ENCODE assay signal across 8 cellular contexts in genomic region chr11:104968365-104968855, GRCh38. TPM values are rescaled to one million over a fixed set of nuclear protein-coding genes. Genes with fewer than 3 reads are reported as not detected.
DNase-seq lines count a peak whose midpoint lies in the region; ATAC-seq and TF ChIP-seq lines count a peak whose summit lies in the region.

TSS of gene CASP4 (minus strand) at chr11:104968574. CDS start at chr11:104968525, 49 bp downstream.

- H3K4me3 ChIP-seq in MM.1S (ENCODE audit: low read length) (peak within 1 kb of the TSS; percentile 74), WERI-Rb-1 (ENCODE audit: low read depth, low read length) (peak within 1 kb of the TSS; percentile 33), foreskin fibroblast (ENCODE audit: low read depth in 1 of 2, low read length in 2 of 2) (peak within 1 kb of the TSS; percentile 57 to 72)

- peak within 1 kb of the TSS; percentile 72 for H3K9ac ChIP-seq in MM.1S (ENCODE audit: low read length)

- no peaks in the 10 kb centered on the region for H3K27me3 Mint-ChIP-seq in activated CD8-positive, alpha-beta memory T cell treated with anti-CD3 and anti-CD28 coated beads, Interleukin-2, amount 10 ng/mL, durations not matched to agents 7 days and 5 days
- no peaks in the 10 kb centered on the region; the same call in 1 of the 2 replicates for H3K27me3 Mint-ChIP-seq in HFFc6 (ENCODE audit: insufficient read depth)

- intact Hi-C loops in posterior vena cava (cut with DNase I), result no loop called here

- peak; percentile 88 for ATAC-seq in activated CD8-positive, alpha-beta memory T cell treated with anti-CD3 and anti-CD28 coated beads, Interleukin-2, amount 10 ng/mL, durations not matched to agents 7 days and 5 days

- H3K79me2 ChIP-seq in MM.1S (ENCODE audit: low read length), result peaks cover 41% of the 10 kb centered on the region

- H3K9me2 ChIP-seq in MM.1S (replicated peaks; ENCODE audit: insufficient read depth, low read length), result no peaks in the 10 kb centered on the region

- CTCF ChIA-PET in activated CD8-positive, alpha-beta memory T cell treated with anti-CD3 and anti-CD28 coated beads, Interleukin-2, amount 10 ng/mL, durations not matched to agents 7 days and 5 days (lab: Charles Lee), result interaction anchor here (1.1 to 1.3 kb wide), 3 partner anchors 14 to 34 kb away, joined by 3 to 4 read pairs (median 4); no protein-coding TSS in a partner anchor

- no peaks in the 10 kb centered on the region for H3K27me3 ChIP-seq in MM.1S (replicated peaks; ENCODE audit: insufficient read depth, low read length)
- H3K27me3 ChIP-seq in WERI-Rb-1 (ENCODE audit: insufficient read depth, low read depth, severe bottlenecking), result no peaks in the 10 kb centered on the region

- peaks cover 8% of the 10 kb centered on the region for H3K4me1 ChIP-seq in MM.1S (ENCODE audit: low read length)

- H3K27ac ChIP-seq in MM.1S (ENCODE audit: low read length) (peak within 1 kb of the TSS; percentile 47; the same call in 1 of the 2 replicates), WERI-Rb-1 (no peak within 1 kb of the TSS; the same call in 1 of the 2 replicates)

- no peaks in the 10 kb centered on the region for H4K20me1 ChIP-seq in MM.1S (ENCODE audit: insufficient read depth, low read length)

- H3K36me3 ChIP-seq in MM.1S (replicated peaks; ENCODE audit: insufficient read depth, low read length) (no peaks in the 10 kb centered on the region), WERI-Rb-1 (no peaks in the 10 kb centered on the region)

- no peaks in the 10 kb centered on the region for H3K9me3 ChIP-seq in MM.1S (replicated peaks; ENCODE audit: insufficient read depth, low read length)
- no peaks in the 10 kb centered on the region for H3K9me3 ChIP-seq in WERI-Rb-1 (ENCODE audit: severe bottlenecking)

- H3K4me3 Mint-ChIP-seq in activated CD8-positive, alpha-beta memory T cell treated with anti-CD3 and anti-CD28 coated beads, Interleukin-2, amount 10 ng/mL, durations not matched to agents 7 days and 5 days, result peak within 1 kb of the TSS; percentile 96
- H3K4me3 Mint-ChIP-seq in HFFc6, result peak within 1 kb of the TSS; percentile 93

- DNase-seq in activated CD8-positive, alpha-beta memory T cell treated with anti-CD3 and anti-CD28 coated beads, Interleukin-2, amount 10 ng/mL, durations not matched to agents 7 days and 5 days, result no peak
- DNase-seq in activated CD8-positive, alpha-beta memory T cell treated with anti-CD3 and anti-CD28 coated beads, Interleukin-2, amount 50 U/mL, for 4 hours, result no peak
- peak; percentile 52 for DNase-seq in HFFc6
- peak; percentile 57 for DNase-seq in MM.1S
- DNase-seq in WERI-Rb-1, result no peak
- DNase-seq in foreskin fibroblast, result peak; percentile 80 to 89
- DNase-seq in posterior vena cava (ENCODE audit: low spot score), result no peak
- no peak for DNase-seq in T1000 (lab: John Stamatoyannopoulos, UW)

- H3K4me1 Mint-ChIP-seq in activated CD8-positive, alpha-beta memory T cell treated with anti-CD3 and anti-CD28 coated beads, Interleukin-2, amount 10 ng/mL, durations not matched to agents 7 days and 5 days, result peaks cover 27% of the 10 kb centered on the region
- peaks cover 50% of the 10 kb centered on the region for H3K4me1 Mint-ChIP-seq in HFFc6 (ENCODE audit: low read depth)

- H3K9me3 Mint-ChIP-seq in activated CD8-positive, alpha-beta memory T cell treated with anti-CD3 and anti-CD28 coated beads, Interleukin-2, amount 10 ng/mL, durations not matched to agents 7 days and 5 days (ENCODE audit: low read depth), result peaks cover 12% of the 10 kb centered on the region
- peaks cover 23% of the 10 kb centered on the region for H3K9me3 Mint-ChIP-seq in HFFc6

- peaks cover 53% of the 10 kb centered on the region for H3K36me3 Mint-ChIP-seq in activated CD8-positive, alpha-beta memory T cell treated with anti-CD3 and anti-CD28 coated beads, Interleukin-2, amount 10 ng/mL, durations not matched to agents 7 days and 5 days
- H3K36me3 Mint-ChIP-seq in HFFc6 (ENCODE audit: low read depth), result peaks cover 45% of the 10 kb centered on the region

- H2AFZ ChIP-seq in MM.1S (ENCODE audit: low read length), result peak within 1 kb of the TSS; percentile 79

- H3F3A ChIP-seq in MM.1S (ENCODE audit: insufficient read depth, low read length), result no peaks in the 10 kb centered on the region

- TF ChIP-seq CTCF in HFFc6 (IDR thresholded peaks at IDR 0.05) (no peak), MM.1S (IDR thresholded peaks at IDR 0.05; ENCODE audit: low read length) (no peak), WERI-Rb-1 (IDR thresholded peaks at IDR 0.05; ENCODE audit: low read depth, low read length) (no peak), foreskin fibroblast (IDR thresholded peaks at IDR 0.05; ENCODE audit: low read depth, low read length) (no peak)

- H3K27ac Mint-ChIP-seq in activated CD8-positive, alpha-beta memory T cell treated with anti-CD3 and anti-CD28 coated beads, Interleukin-2, amount 10 ng/mL, durations not matched to agents 7 days and 5 days, result peak within 1 kb of the TSS; percentile 95
- H3K27ac Mint-ChIP-seq in HFFc6, result peak within 1 kb of the TSS; percentile 98

- peak within 1 kb of the TSS; percentile 65 for H3K4me2 ChIP-seq in MM.1S (ENCODE audit: low read depth, low read length)

RNA-seq across cellular contexts. Expression of gene CASP4, which starts in this region (rescaled TPM):
- 100 to 1,000 TPM in 1 of 2 experiments, 10 to 100 TPM in 1; 96.4 to 119 TPM for total RNA-seq in activated CD8-positive, alpha-beta memory T cell treated with anti-CD3 and anti-CD28 coated beads, Interleukin-2, amount 10 ng/mL, durations not matched to agents 7 days and 5 days
- 10 to 100 TPM; 52.7 to 71.6 (median 60.8) TPM for total RNA-seq in HFFc6 (2021; fragmentation: NEBNext Ultra II Directional; extraction: Animal tissue kit (Norgen Biotek cat#: 25700))
- total RNA-seq in posterior vena cava, result 10 to 100 TPM; 43.5 to 57.3 TPM

Comparison
In these comparisons a context has a peak if more than half of its experiments do, and no peak if none do; other contexts are left out.
1. DNase-seq: peak in HFFc6 (single experiment), MM.1S (single experiment) and foreskin fibroblast (2 of 2); none in activated CD8-positive, alpha-beta memory T cell treated with anti-CD3 and anti-CD28 coated beads, Interleukin-2, amount 10 ng/mL, durations not matched to agents 7 days and 5 days (single experiment), activated CD8-positive, alpha-beta memory T cell treated with anti-CD3 and anti-CD28 coated beads, Interleukin-2, amount 50 U/mL, for 4 hours (single experiment), WERI-Rb-1 (single experiment), posterior vena cava (single experiment) and T1000 (single experiment).
2. Peak in every context shown above with its lines, with median percentiles within 50 percentile points of each other: H3K4me3 ChIP-seq.